In genomic region chr2:182716665-182716990, GRCh38 we compare ENCODE assay signal across 8 cellular contexts. TPM values are rescaled to one million over a fixed set of nuclear protein-coding genes. Genes with fewer than 3 reads are reported as not detected.
DNase-seq lines count a peak whose midpoint lies in the region; ATAC-seq, FAIRE-seq and TF ChIP-seq lines count a peak whose summit lies in the region.

No MANE protein-coding gene starts in this region.

- TF ChIP-seq CTCF in astrocyte of the cerebellum (IDR thresholded peaks at IDR 0.05; ENCODE audit: low read depth, low read length, missing control alignments), result no peak
- no peak for TF ChIP-seq CTCF in lower lobe of right lung (IDR thresholded peaks at IDR 0.05)

- no peaks in the 10 kb centered on the region for H3K9me3 ChIP-seq in lower lobe of right lung

- ATAC-seq in HG03521 (IDR thresholded peaks at IDR 0.05; ENCODE audit: unreplicated experiment) (peak; percentile 2), lower lobe of right lung (peak; percentile 39 to 55), HG02759 (IDR thresholded peaks at IDR 0.05; ENCODE audit: unreplicated experiment) (no peak), HG03159 (IDR thresholded peaks at IDR 0.05; ENCODE audit: unreplicated experiment) (no peak)

- peak overlapping the region; percentile 92 for H3K4me3 ChIP-seq in astrocyte of the cerebellum (ENCODE audit: low read depth, low read length)
- H3K4me3 ChIP-seq in lower lobe of right lung, result peak overlapping the region; percentile 92

- peaks cover 31% of the 10 kb centered on the region for H3K4me1 ChIP-seq in lower lobe of right lung

- intact Hi-C loops in lower lobe of right lung (cut with DNase I), result no loop called here

- DNase-seq in GM18507 (ENCODE audit: extremely low spot score, insufficient read length, low read depth) (no peak), astrocyte of the cerebellum (ENCODE audit: low read depth) (no peak), lower lobe of right lung (no peak), hepatic stellate cell (ENCODE audit: low spot score) (no peak), activated gamma-delta T cell treated with Interleukin-2 at 50 U/mL for 16 hours (no peak)

- peaks cover 8% of the 10 kb centered on the region for H3K36me3 ChIP-seq in lower lobe of right lung

- peak; percentile 68 for FAIRE-seq in GM18507 (lab: Jason Lieb, UNC)

- peak overlapping the region; percentile 88 for H3K27ac ChIP-seq in lower lobe of right lung

- H3K27me3 ChIP-seq in lower lobe of right lung (ENCODE audit: low read depth), result no peaks in the 10 kb centered on the region

- in situ Hi-C loops in astrocyte of the cerebellum (cut with HindIII; ENCODE audit: low sequenced_read_pairs), result no loop called here

RNA-seq across cellular contexts. Expression of gene DNAJC10, which starts 0.6 kb away (rescaled TPM):
- total RNA-seq in lower lobe of right lung, result 76.2 TPM

Comparison
In these comparisons a context has a peak if more than half of its experiments do, and no peak if none do; other contexts are left out.
1. ATAC-seq: peak in HG03521 (single experiment) and lower lobe of right lung (2 of 2); none in HG02759 (single experiment) and HG03159 (single experiment).